In genomic region chr5:39138892-39139291, GRCh38 we compare ENCODE assay signal across 15 cellular contexts.
DNase-seq lines count a peak whose midpoint lies in the region; ATAC-seq and TF ChIP-seq lines count a peak whose summit lies in the region.
"Had no signal": no experiment of that assay in that cellular context is flagged by ENCODE, and none has a peak within 500 bp of the region (broad histone marks: within the 10 kb centered on the region; RNA-seq: fewer than 3 reads in every experiment).

No MANE protein-coding gene starts in this region.

- H3K4me1 ChIP-seq in RWPE2 (ENCODE audit: insufficient read depth, poor library complexity, severe bottlenecking): peaks cover 32% of the 10 kb centered on the region

- peak overlapping the region; percentile 86 for H3K27ac ChIP-seq in RWPE2 (ENCODE audit: poor library complexity, severe bottlenecking)

- H3K36me3 ChIP-seq in RWPE2 (ENCODE audit: low read depth): no peaks in the 10 kb centered on the region

- CTCF ChIA-PET in HEK293T (lab: Yijun Ruan, JAX): no interaction called here

- peak; percentile 41 for DNase-seq in A172 (ENCODE audit: low spot score)
- peak; percentile 96 for DNase-seq in ELR (ENCODE audit: low read depth)
- DNase-seq in RWPE2 (ENCODE audit: low spot score): no peak
- DNase-seq in fibroblast of peridontal ligament (ENCODE audit: extremely low read depth): peak; percentile 81
- DNase-seq in HEK293T (ENCODE audit: extremely low spot score): no peak
- no peak for DNase-seq in activated naive CD4-positive, alpha-beta T cell (lab: John Stamatoyannopoulos, UW)
- no peak for DNase-seq in iPS-NIHi11 (ENCODE audit: low spot score)
- DNase-seq in islet precursor cell: no peak
- DNase-seq: anterior cingulate cortex; effector memory CD4-positive, alpha-beta T cell; NCI-H1092 treated with DMSO at 0.1 percent for 48 hours; NCI-H510A; SHP77; stimulated activated CD4-positive, alpha-beta T cell treated with anti-CD3 and anti-CD28 coated beads, Interleukin-4, amount 100 ng/mL, for 1 hour; stimulated activated naive CD4-positive, alpha-beta T cell had no signal

- POLR2A ChIA-PET in HEK293T (lab: Yijun Ruan, JAX): no interaction called here

- H3K9me3 ChIP-seq in RWPE2 (ENCODE audit: severe bottlenecking): no peaks in the 10 kb centered on the region

- ATAC-seq in RWPE2 (ENCODE audit: low read depth): peak; percentile 97

- H3K4me3 ChIP-seq in RWPE2 (ENCODE audit: severe bottlenecking): no peak overlapping the region

- H3K27me3 ChIP-seq in RWPE2 (ENCODE audit: insufficient read depth, poor library complexity, severe bottlenecking): no peaks in the 10 kb centered on the region

- no peak for TF ChIP-seq CTCF in RWPE2 (IDR thresholded peaks at IDR 0.05; ENCODE audit: poor library complexity, severe bottlenecking)

TF ChIP-seq in HEK293T, 16 proteins besides CTCF, POLR2A, EP300 and RAD21:
- TF ChIP-seq SP1 (IDR thresholded peaks at IDR 0.05): no peak
- no peak for TF ChIP-seq FOXK2 (IDR thresholded peaks at IDR 0.05)

Comparison
In these comparisons a context has a peak if more than half of its experiments do, and no peak if none do; other contexts are left out.
1. DNase-seq: peak in A172 (single experiment), ELR (single experiment) and fibroblast of peridontal ligament (single experiment); none in RWPE2 (single experiment), HEK293T (single experiment), activated naive CD4-positive, alpha-beta T cell (0 of 4), iPS-NIHi11 (single experiment) and islet precursor cell (single experiment).